Comparison of ENCODE assay signal across 15 cellular contexts in the genomic region with DNA sequence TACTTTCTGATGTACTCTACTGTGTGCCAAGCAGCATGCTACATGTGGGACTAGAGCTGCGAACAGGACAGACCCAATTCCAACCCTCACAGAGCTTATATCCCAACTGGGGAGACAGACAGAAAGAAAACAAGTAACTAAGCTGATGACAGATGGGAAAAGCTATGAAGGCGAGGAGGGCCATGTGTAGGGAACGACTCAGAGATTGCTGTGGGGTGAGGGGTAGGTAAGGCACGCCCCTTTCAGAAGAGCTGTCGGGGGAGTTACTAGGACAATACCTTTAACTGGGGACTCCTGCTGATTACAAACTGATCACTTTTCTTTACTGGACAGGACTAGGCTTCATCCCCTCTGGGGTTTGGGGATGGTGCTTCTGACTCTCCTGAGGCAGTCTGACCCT. TPM values are rescaled to one million over a fixed set of nuclear protein-coding genes. Genes with fewer than 3 reads are reported as not detected.
DNase-seq lines count a peak whose midpoint lies in the region; TF ChIP-seq lines count a peak whose summit lies in the region.
"Had no signal": no experiment of that assay in that cellular context is flagged by ENCODE, and none has a peak within 500 bp of the region (broad histone marks: within the 10 kb centered on the region; RNA-seq: fewer than 3 reads in every experiment).

No MANE protein-coding gene starts in this region.

- H4K20me1 ChIP-seq in smooth muscle cell (ENCODE audit: low read depth): peaks cover 67% of the 10 kb centered on the region

- peaks cover 0 to 25% of the 10 kb centered on the region in 2 donors for H3K4me1 ChIP-seq in esophagus (ENCODE audit: control insufficient read depth in 2 of 2, insufficient read depth in 2 of 2, low read length in 1 of 2)
- H3K4me1 ChIP-seq in smooth muscle cell (ENCODE audit: low read depth): peaks cover 24% of the 10 kb centered on the region
- H3K4me1 ChIP-seq: right lobe of liver had no signal

- DNase-seq in H7 (peak; percentile 61), NCI-H82 treated with DMSO at 0.1 percent for 48 hours (lab: John Stamatoyannopoulos, UW; ENCODE audit: unreplicated experiment) (peak; percentile 69), smooth muscle cell (lab: John Stamatoyannopoulos, UW; ENCODE audit: unreplicated experiment) (no peak), NOMO-1 treated with DMSO at 0.1 percent for 48 hours (lab: John Stamatoyannopoulos, UW; ENCODE audit: unreplicated experiment) (no peak), MG63 (no peak)
- DNase-seq in activated CD4-positive, alpha-beta T cell treated with anti-CD3 and anti-CD28 coated beads, Interleukin-2, amount 50 U/mL, for 1 hour: no peak
- DNase-seq: activated CD8-positive, alpha-beta memory T cell treated with anti-CD3 and anti-CD28 coated beads, Interleukin-2, amount 50 U/mL, for 48 hours; head of caudate nucleus; NCI-H2081 treated with DMSO at 0.1 percent for 48 hours; right lobe of liver; SHP77 treated with DMSO at 0.1 percent for 48 hours; stimulated activated CD4-positive, alpha-beta T cell treated with anti-CD3 and anti-CD28 coated beads, Interleukin-2, amount 100 ng/mL, for 24 hours; T-helper 17 cell had no signal

- H3K4me3 ChIP-seq in H7 (ENCODE audit: insufficient read depth, low read depth, low read length) (no peak overlapping the region), esophagus (ENCODE audit: low read depth in 1 of 2, low read length in 2 of 2) (no peak overlapping the region), smooth muscle cell (no peak overlapping the region), MG63 (no peak overlapping the region)
- H3K4me3 ChIP-seq: esophagus muscularis mucosa, right lobe of liver had no signal

- H3K36me3 ChIP-seq in H7 (replicated peaks; ENCODE audit: control insufficient read depth, insufficient read depth, low read length): no peaks in the 10 kb centered on the region; the same call in 1 of the 2 replicates
- H3K36me3 ChIP-seq in esophagus (ENCODE audit: control insufficient read depth in 2 of 2, insufficient read depth in 2 of 2, low read length in 1 of 2): peaks cover 0 to 17% of the 10 kb centered on the region in 2 donors
- H3K36me3 ChIP-seq in smooth muscle cell (ENCODE audit: low read depth): no peaks in the 10 kb centered on the region
- peaks cover 21% of the 10 kb centered on the region for H3K36me3 ChIP-seq in MG63

- H3K27me3 ChIP-seq in H7 (ENCODE audit: control insufficient read depth, insufficient read depth, low read length) (no peaks in the 10 kb centered on the region), esophagus (ENCODE audit: control insufficient read depth in 1 of 2, insufficient read depth in 2 of 2, low read length in 2 of 2) (no peaks in the 10 kb centered on the region), smooth muscle cell (ENCODE audit: low read depth) (no peaks in the 10 kb centered on the region), MG63 (no peaks in the 10 kb centered on the region)
- H3K27me3 ChIP-seq: esophagus muscularis mucosa, right lobe of liver had no signal

- H3K9me3 ChIP-seq in esophagus (ENCODE audit: control insufficient read depth in 2 of 2, insufficient read depth in 1 of 2, low read depth in 1 of 2, low read length in 1 of 2) (no peaks in the 10 kb centered on the region), smooth muscle cell (replicated peaks; ENCODE audit: low read depth) (no peaks in the 10 kb centered on the region), MG63 (no peaks in the 10 kb centered on the region)
- H3K9me3 ChIP-seq: esophagus muscularis mucosa, right lobe of liver had no signal

- no peak overlapping the region for H3K9ac ChIP-seq in smooth muscle cell (ENCODE audit: low read depth)

- H3K27ac ChIP-seq in esophagus (ENCODE audit: low read depth in 2 of 2, low read length in 1 of 2) (peak overlapping the region; percentile 42 to 89), smooth muscle cell (ENCODE audit: low read depth) (peak overlapping the region; percentile 58)
- H3K27ac ChIP-seq: esophagus muscularis mucosa, right lobe of liver had no signal

- no peak overlapping the region for H2AFZ ChIP-seq in smooth muscle cell (ENCODE audit: low read depth)

- H3K4me2 ChIP-seq in smooth muscle cell: peak overlapping the region; percentile 37

- no peak for TF ChIP-seq CTCF in smooth muscle cell (IDR thresholded peaks at IDR 0.05; ENCODE audit: borderline replicate concordance, insufficient read depth, poor library complexity, severe bottlenecking)

- 80 to 83% methylated on average over 5 of the region's 5 CpGs for WGBS in esophagus, 2 donors
- 44% methylated on average over 5 of the region's 5 CpGs for WGBS in smooth muscle cell (ENCODE audit: low lambda C conversion rate)

- no peaks in the 10 kb centered on the region for H3F3A ChIP-seq in smooth muscle cell (ENCODE audit: low read depth)

- H3K79me2 ChIP-seq in smooth muscle cell (ENCODE audit: low read depth): peaks cover 15% of the 10 kb centered on the region

RNA-seq across cellular contexts. Expression of gene ST3GAL4, which starts 48.9 kb away (rescaled TPM):
- 16.0 and 19.4 TPM in 2 replicates for total RNA-seq in H7 (2014; rRNA removed; shearing (Covaris generic))
- 100 to 1,000 TPM in 1 of 2 donors, 10 to 100 TPM in 1; 78.9 to 107 TPM for polyA plus RNA-seq in esophagus
- total RNA-seq in smooth muscle cell: 36.5 and 60.3 TPM in 2 replicates
- 58.5 and 60.9 TPM in 2 replicates for polyA plus RNA-seq in smooth muscle cell
- total RNA-seq in MG63 (2014; rRNA removed; shearing (Covaris generic); ENCODE audit: low replicate concordance): 44.1 and 57.9 TPM in 2 replicates

Comparison
In these comparisons a context has a peak if more than half of its experiments do, and no peak if none do; other contexts are left out.
1. DNase-seq: peak in H7 (single experiment) and NCI-H82 treated with DMSO at 0.1 percent for 48 hours (single experiment); none in smooth muscle cell (single experiment), activated CD4-positive, alpha-beta T cell treated with anti-CD3 and anti-CD28 coated beads, Interleukin-2, amount 50 U/mL, for 1 hour (single experiment), NOMO-1 treated with DMSO at 0.1 percent for 48 hours (single experiment) and MG63 (single experiment).